In the genomic region with DNA sequence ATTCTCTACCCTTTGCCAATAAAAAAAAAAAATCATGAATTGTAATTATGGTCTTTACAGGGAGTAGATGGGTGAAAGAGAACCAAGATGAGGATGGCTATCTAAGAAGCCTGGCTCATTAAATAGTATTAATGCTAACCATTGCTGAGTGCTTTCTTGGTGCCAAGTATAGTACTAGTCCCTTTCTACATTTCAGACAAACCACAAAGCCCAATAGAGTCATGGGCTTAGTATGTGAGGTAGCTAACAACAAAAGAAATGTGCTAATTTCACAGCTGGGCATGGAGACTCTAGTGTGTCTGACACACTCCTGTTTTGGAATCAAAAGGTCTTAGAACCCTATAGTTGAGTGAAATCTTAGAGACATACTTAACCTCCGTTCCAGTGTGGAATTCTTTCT, we compare ENCODE assay signal across 21 cellular contexts.
DNase-seq lines count a peak whose midpoint lies in the region; ATAC-seq, FAIRE-seq and TF ChIP-seq lines count a peak whose summit lies in the region.
"Had no signal": no experiment of that assay in that cellular context is flagged by ENCODE, and none has a peak within 500 bp of the region (broad histone marks: within the 10 kb centered on the region; RNA-seq: fewer than 3 reads in every experiment).

No MANE protein-coding gene starts in this region.

- no peaks in the 10 kb centered on the region for H3F3A ChIP-seq in GM23248 (ENCODE audit: insufficient read depth)

- H3K9me3 Mint-ChIP-seq in astrocyte (ENCODE audit: unreplicated experiment), result no peaks in the 10 kb centered on the region
- no peaks in the 10 kb centered on the region for H3K9me3 Mint-ChIP-seq in stimulated activated naive B cell treated with anti-CD40 and anti-IgM and Interleukin-4, amounts not matched to agents 10 μg/mL and 1 μg/mL and 100 μg/mL, for 72 hours

- H3K4me3 ChIP-seq in GM23248 (no peak overlapping the region), astrocyte (ENCODE audit: insufficient read depth, low read depth, low read length) (no peak overlapping the region)
- H3K4me3 ChIP-seq: MG63 had no signal

- no peaks in the 10 kb centered on the region for H4K20me1 ChIP-seq in GM23248 (ENCODE audit: insufficient read depth)
- H4K20me1 ChIP-seq in astrocyte (ENCODE audit: insufficient read depth, low read length), result no peaks in the 10 kb centered on the region

- H3K4me1 Mint-ChIP-seq in astrocyte (ENCODE audit: low read depth, unreplicated experiment), result peaks cover 11% of the 10 kb centered on the region
- H3K4me1 Mint-ChIP-seq in stimulated activated naive B cell treated with anti-CD40 and anti-IgM and Interleukin-4, amounts not matched to agents 10 μg/mL and 1 μg/mL and 100 μg/mL, for 72 hours, result no peaks in the 10 kb centered on the region
- H3K4me1 Mint-ChIP-seq: B cell, CD14-positive monocyte, IgD-negative memory B cell had no signal

- no peak overlapping the region for H3K4me3 Mint-ChIP-seq in astrocyte (ENCODE audit: unreplicated experiment)
- H3K4me3 Mint-ChIP-seq in stimulated activated naive B cell treated with anti-CD40 and anti-IgM and Interleukin-4, amounts not matched to agents 10 μg/mL and 1 μg/mL and 100 μg/mL, for 72 hours, result no peak overlapping the region
- H3K4me3 Mint-ChIP-seq: B cell, CD14-positive monocyte, IgD-negative memory B cell had no signal

- H3K79me2 ChIP-seq in GM23248 (ENCODE audit: insufficient read depth) (no peaks in the 10 kb centered on the region), astrocyte (ENCODE audit: insufficient read depth, low read length) (no peaks in the 10 kb centered on the region)

- peak; percentile 0 for DNase-seq in GM23248
- peak; percentile 72 for DNase-seq in astrocyte (ENCODE audit: low read depth)
- peak; percentile 7 for DNase-seq in glomerular visceral epithelial cell (ENCODE audit: extremely low spot score)
- peak; percentile 80 for DNase-seq in renal cortical epithelial cell (ENCODE audit: low read depth)
- no peak for DNase-seq in activated naive CD4-positive, alpha-beta T cell treated with anti-CD3 and anti-CD28 coated beads, Interleukin-2, amount 50 U/mL, for 16 hours
- DNase-seq in stimulated activated naive B cell treated with anti-CD40 and anti-IgM and Interleukin-4, amounts not matched to agents 10 μg/mL and 1 μg/mL and 100 μg/mL, for 72 hours, result no peak
- no peak for DNase-seq in NCI-H1436 treated with DMSO at 0.1 percent for 48 hours (lab: John Stamatoyannopoulos, UW)
- DNase-seq: DMS53, GF-D8, Karpas-422, MG63, NCI-H1417, NCI-H187, NCI-H446, NCI-H526 treated with DMSO at 0.1 percent for 48 hours, OCI-M1, Right ventricle myocardium superior had no signal

- 6 to 11% methylated on average over 1 of the region's 1 CpG for whole genome bisulfite sequencing in GM23248 (ENCODE audit: low coverage in 1 of 2, low lambda C conversion rate in 2 of 2, missing lambda C conversion rate in 2 of 2), 2 experiments

- no peaks in the 10 kb centered on the region for H3K36me3 Mint-ChIP-seq in astrocyte (ENCODE audit: low read depth, unreplicated experiment)
- no peaks in the 10 kb centered on the region for H3K36me3 Mint-ChIP-seq in stimulated activated naive B cell treated with anti-CD40 and anti-IgM and Interleukin-4, amounts not matched to agents 10 μg/mL and 1 μg/mL and 100 μg/mL, for 72 hours
- H3K36me3 Mint-ChIP-seq: CD14-positive monocyte, IgD-negative memory B cell had no signal

- H3K27ac ChIP-seq in GM23248 (no peak overlapping the region), astrocyte (ENCODE audit: low read depth, low read length) (no peak overlapping the region)

- H2AFZ ChIP-seq in GM23248 (no peak overlapping the region), astrocyte (ENCODE audit: low read depth, low read length) (no peak overlapping the region)

- H3K27me3 ChIP-seq in GM23248 (replicated peaks; ENCODE audit: insufficient read depth) (no peaks in the 10 kb centered on the region), astrocyte (ENCODE audit: insufficient read depth, low read length) (no peaks in the 10 kb centered on the region)
- H3K27me3 ChIP-seq: MG63 had no signal

- ATAC-seq in stimulated activated naive B cell treated with anti-CD40 and anti-IgM and Interleukin-4, amounts not matched to agents 10 μg/mL and 1 μg/mL and 100 μg/mL, for 72 hours (replicated peaks), result no peak

- H3K27me3 Mint-ChIP-seq in astrocyte (ENCODE audit: low read depth, unreplicated experiment), result no peaks in the 10 kb centered on the region
- no peaks in the 10 kb centered on the region for H3K27me3 Mint-ChIP-seq in stimulated activated naive B cell treated with anti-CD40 and anti-IgM and Interleukin-4, amounts not matched to agents 10 μg/mL and 1 μg/mL and 100 μg/mL, for 72 hours
- H3K27me3 Mint-ChIP-seq: B cell, IgD-negative memory B cell had no signal

- no peak overlapping the region for H3K4me2 ChIP-seq in GM23248 (ENCODE audit: unreplicated experiment)
- no peak overlapping the region for H3K4me2 ChIP-seq in astrocyte (ENCODE audit: low read length)

- H3K9ac ChIP-seq in GM23248 (no peak overlapping the region), astrocyte (ENCODE audit: low read length) (no peak overlapping the region)

- in situ Hi-C loops in GM23248 (cut with MboI), result no loop called here

- peak overlapping the region; percentile 48 for H3K27ac Mint-ChIP-seq in astrocyte (ENCODE audit: unreplicated experiment)
- no peak overlapping the region for H3K27ac Mint-ChIP-seq in stimulated activated naive B cell treated with anti-CD40 and anti-IgM and Interleukin-4, amounts not matched to agents 10 μg/mL and 1 μg/mL and 100 μg/mL, for 72 hours
- H3K27ac Mint-ChIP-seq: B cell, CD14-positive monocyte, IgD-negative memory B cell had no signal

- no peaks in the 10 kb centered on the region for H3K9me2 ChIP-seq in GM23248 (ENCODE audit: insufficient read depth)

- H3K9me3 ChIP-seq in GM23248 (ENCODE audit: low read depth), result no peaks in the 10 kb centered on the region
- H3K9me3 ChIP-seq in astrocyte (ENCODE audit: insufficient read depth, low read depth, low read length), result no peaks in the 10 kb centered on the region
- H3K9me3 ChIP-seq: MG63 had no signal

- no peak for FAIRE-seq in astrocyte (lab: Jason Lieb, UNC)
- FAIRE-seq: A204.1 had no signal

- no peaks in the 10 kb centered on the region for H3K4me1 ChIP-seq in GM23248 (ENCODE audit: insufficient read depth)
- no peaks in the 10 kb centered on the region for H3K4me1 ChIP-seq in astrocyte (ENCODE audit: insufficient read depth, low read length)

- TF ChIP-seq CTCF in astrocyte (IDR thresholded peaks at IDR 0.05; ENCODE audit: insufficient read depth, low read depth, low read length), result no peak

- H3K36me3 ChIP-seq in GM23248 (ENCODE audit: low read depth) (no peaks in the 10 kb centered on the region), astrocyte (ENCODE audit: insufficient read depth, low read length) (no peaks in the 10 kb centered on the region)
- H3K36me3 ChIP-seq: MG63 had no signal

Comparison
In these comparisons a context has a peak if more than half of its experiments do, and no peak if none do; other contexts are left out.
1. DNase-seq: peak in GM23248 (single experiment), astrocyte (single experiment), glomerular visceral epithelial cell (single experiment) and renal cortical epithelial cell (single experiment); none in activated naive CD4-positive, alpha-beta T cell treated with anti-CD3 and anti-CD28 coated beads, Interleukin-2, amount 50 U/mL, for 16 hours (single experiment), stimulated activated naive B cell treated with anti-CD40 and anti-IgM and Interleukin-4, amounts not matched to agents 10 μg/mL and 1 μg/mL and 100 μg/mL, for 72 hours (single experiment) and NCI-H1436 treated with DMSO at 0.1 percent for 48 hours (single experiment).